Comparison of ENCODE assay signal across 28 cellular contexts in genomic region chr12:49228653-49229052, GRCh38.
"Had no signal": no experiment of that assay in that cellular context is flagged by ENCODE, and none has a peak within 500 bp of the region (broad histone marks: within the 10 kb centered on the region; RNA-seq: fewer than 3 reads in every experiment).

No MANE protein-coding gene starts in this region.

- H3K9me3 Mint-ChIP-seq: activated T-cell treated with anti-CD3 and anti-CD28 coated beads, Interleukin-2, amount 50 U/mL, for 24 hours; activated T-helper 17 cell treated with anti-CD3 and anti-CD28 coated beads, Interleukin-2, amount 50 U/mL, for 72 hours; mesothelial cell of epicardium; natural killer cell treated with Interleukin-12 subunit alpha and Interleukin-12 subunit beta and Interleukin-15 and Interleukin-18, amount 100 ng/mL, for 72 hours; stimulated activated effector memory CD8-positive, alpha-beta T cell treated with anti-CD3 and anti-CD28 coated beads, Interleukin-12 subunit alpha, Interleukin-12 subunit beta, amount 100 ng/mL, for 72 hours; stimulated activated naive CD8-positive, alpha-beta T cell treated with anti-CD3 and anti-CD28 coated beads, Interleukin-15, amount 100 ng/mL, for 72 hours; WTC11 had no signal

- H3K4me3 Mint-ChIP-seq: activated naive CD8-positive, alpha-beta T cell; activated T-cell treated with anti-CD3 and anti-CD28 coated beads, Interleukin-2, amount 50 U/mL, for 24 hours; activated T-helper 17 cell treated with anti-CD3 and anti-CD28 coated beads, Interleukin-2, amount 50 U/mL, for 72 hours; mesothelial cell of epicardium; natural killer cell treated with Interleukin-12 subunit alpha and Interleukin-12 subunit beta and Interleukin-15 and Interleukin-18, amount 100 ng/mL, for 72 hours; stimulated activated effector memory CD8-positive, alpha-beta T cell treated with anti-CD3 and anti-CD28 coated beads, Interleukin-12 subunit alpha, Interleukin-12 subunit beta, amount 100 ng/mL, for 72 hours; stimulated activated naive CD8-positive, alpha-beta T cell treated with anti-CD3 and anti-CD28 coated beads, Interleukin-15, amount 100 ng/mL, for 72 hours; WTC11 had no signal

- H3K36me3 Mint-ChIP-seq: activated naive CD8-positive, alpha-beta T cell; mesothelial cell of epicardium; natural killer cell treated with Interleukin-12 subunit alpha and Interleukin-12 subunit beta and Interleukin-15 and Interleukin-18, amount 100 ng/mL, for 72 hours; WTC11 had no signal

- FAIRE-seq: colon, TTC549 had no signal

- H3K27ac Mint-ChIP-seq: activated naive CD8-positive, alpha-beta T cell; activated T-cell treated with anti-CD3 and anti-CD28 coated beads, Interleukin-2, amount 50 U/mL, for 24 hours; activated T-helper 17 cell treated with anti-CD3 and anti-CD28 coated beads, Interleukin-2, amount 50 U/mL, for 72 hours; mesothelial cell of epicardium; natural killer cell treated with Interleukin-12 subunit alpha and Interleukin-12 subunit beta and Interleukin-15 and Interleukin-18, amount 100 ng/mL, for 72 hours; stimulated activated effector memory CD8-positive, alpha-beta T cell treated with anti-CD3 and anti-CD28 coated beads, Interleukin-12 subunit alpha, Interleukin-12 subunit beta, amount 100 ng/mL, for 72 hours; stimulated activated naive CD8-positive, alpha-beta T cell treated with anti-CD3 and anti-CD28 coated beads, Interleukin-15, amount 100 ng/mL, for 72 hours; WTC11 had no signal

- H3K27ac ChIP-seq: adrenal gland, ascending aorta, esophagus squamous epithelium, gastrocnemius medialis, left ventricle myocardium inferior, parathyroid adenoma, right lobe of liver, skin epidermis, suprapubic skin, tibial nerve had no signal

- H3K4me3 ChIP-seq: adrenal gland, ascending aorta, esophagus squamous epithelium, gastrocnemius medialis, left ventricle myocardium inferior, right lobe of liver, skin epidermis, suprapubic skin, tibial nerve had no signal

- H3K9me3 ChIP-seq: adrenal gland, ascending aorta, esophagus squamous epithelium, gastrocnemius medialis, left ventricle myocardium inferior, right lobe of liver, suprapubic skin, tibial nerve had no signal

- H3K36me3 ChIP-seq: adrenal gland, ascending aorta, esophagus squamous epithelium, gastrocnemius medialis, left ventricle myocardium inferior, right lobe of liver, suprapubic skin, tibial nerve had no signal

- DNase-seq: activated CD4-positive, alpha-beta T cell treated with anti-CD3 and anti-CD28 coated beads, Interleukin-2, amount 50 U/mL, for 4 hours; activated CD8-positive, alpha-beta memory T cell treated with anti-CD3 and anti-CD28 coated beads for 24 hours; activated CD8-positive, alpha-beta memory T cell treated with anti-CD3 and anti-CD28 coated beads, Interleukin-2, amount 50 U/mL, for 4 hours; activated naive CD4-positive, alpha-beta T cell; activated T-cell treated with anti-CD3 and anti-CD28 coated beads, Interleukin-2, amount 50 U/mL, for 24 hours; adrenal gland; central memory CD4-positive, alpha-beta T cell; esophagus squamous epithelium; gastrocnemius medialis; head of caudate nucleus; hypothalamus; left ventricle myocardium inferior; right lobe of liver; stimulated activated CD4-positive, alpha-beta T cell treated with anti-CD3 and anti-CD28 coated beads, Interleukin-2, amount 100 ng/mL, for 24 hours; stimulated activated naive CD8-positive, alpha-beta T cell treated with anti-CD3 and anti-CD28 coated beads, Interleukin-15, amount 100 ng/mL, for 72 hours had no signal

- H3K27me3 Mint-ChIP-seq: activated naive CD8-positive, alpha-beta T cell; activated T-cell treated with anti-CD3 and anti-CD28 coated beads, Interleukin-2, amount 50 U/mL, for 24 hours; activated T-helper 17 cell treated with anti-CD3 and anti-CD28 coated beads, Interleukin-2, amount 50 U/mL, for 72 hours; natural killer cell treated with Interleukin-12 subunit alpha and Interleukin-12 subunit beta and Interleukin-15 and Interleukin-18, amount 100 ng/mL, for 72 hours; stimulated activated naive CD8-positive, alpha-beta T cell treated with anti-CD3 and anti-CD28 coated beads, Interleukin-15, amount 100 ng/mL, for 72 hours had no signal

- H3K4me1 ChIP-seq: right lobe of liver had no signal

- H3K27me3 ChIP-seq: adrenal gland, ascending aorta, esophagus squamous epithelium, gastrocnemius medialis, right lobe of liver, suprapubic skin, tibial nerve had no signal
